12 cellular contexts compared by ENCODE assay signal in the genomic region with DNA sequence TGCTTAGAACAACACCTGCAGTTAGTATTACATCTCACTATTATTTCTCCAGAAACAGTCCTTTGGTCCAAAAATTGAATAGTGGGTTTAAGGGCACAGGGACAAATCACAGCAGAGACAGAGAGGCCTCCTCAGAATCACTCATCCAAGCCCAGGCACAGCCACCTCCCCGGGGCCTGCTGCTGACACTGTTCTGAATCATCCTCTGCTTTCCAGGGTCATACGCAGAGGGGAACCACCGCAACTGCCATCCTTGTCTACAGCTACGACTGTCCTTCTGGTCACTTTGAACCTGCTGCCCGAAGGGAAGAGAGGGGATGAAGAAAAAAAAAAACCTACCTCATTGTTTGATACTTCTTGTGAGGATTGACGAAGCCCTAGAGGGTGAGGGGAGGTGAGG. TPM values are rescaled to one million over a fixed set of nuclear protein-coding genes. Genes with fewer than 3 reads are reported as not detected.
A peak's percentile ranks its signal among the peaks of the same experiment; 100 is the strongest.
DNase-seq lines count a peak whose midpoint lies in the region; TF ChIP-seq lines count a peak whose summit lies in the region.
"Had no signal": no experiment of that assay in that cellular context is flagged by ENCODE, and none has a peak within 500 bp of the region (broad histone marks: within the 10 kb centered on the region; RNA-seq: fewer than 3 reads in every experiment).

No MANE protein-coding gene starts in this region.

- no peak overlapping the region for H3K9ac ChIP-seq in trophoblast cell (ENCODE audit: low read length)

- H2AK5ac ChIP-seq in trophoblast cell (ENCODE audit: low read length) = no peak overlapping the region

- H3K23ac ChIP-seq in trophoblast cell (ENCODE audit: low read length) = no peak overlapping the region

- H2BK5ac ChIP-seq in trophoblast cell (ENCODE audit: low read depth, low read length, poor library complexity) = no peak overlapping the region

- no peaks in the 10 kb centered on the region for H3K27me3 ChIP-seq in thymus (ENCODE audit: control insufficient read depth, insufficient read depth)
- H3K27me3 ChIP-seq in trophoblast cell (ENCODE audit: insufficient read depth, low read length) = no peaks in the 10 kb centered on the region
- H3K27me3 ChIP-seq: heart left ventricle, uterus had no signal

- no peak overlapping the region for H4K91ac ChIP-seq in trophoblast cell (ENCODE audit: low read depth, low read length)

- no peak overlapping the region for H2AFZ ChIP-seq in trophoblast cell (ENCODE audit: insufficient read depth, low read length, poor library complexity)

- no peaks in the 10 kb centered on the region for H3K9me3 ChIP-seq in thymus (ENCODE audit: control insufficient read depth)
- no peaks in the 10 kb centered on the region for H3K9me3 ChIP-seq in trophoblast cell (ENCODE audit: insufficient read depth, low read depth, low read length)
- H3K9me3 ChIP-seq: heart left ventricle, uterus had no signal

- H3K4me3 ChIP-seq in thymus (ENCODE audit: low read length) (no peak overlapping the region), trophoblast cell (ENCODE audit: low read depth, low read length) (no peak overlapping the region)
- H3K4me3 ChIP-seq: heart left ventricle, uterus had no signal

- CTCF ChIA-PET in RWPE1 (lab: Yijun Ruan, JAX) = no interaction called here

- H3K4me2 ChIP-seq in trophoblast cell (ENCODE audit: low read length) = no peak overlapping the region

- H3K18ac ChIP-seq in trophoblast cell (ENCODE audit: low read length) = no peak overlapping the region

- H3K4ac ChIP-seq in trophoblast cell (ENCODE audit: low read depth, low read length) = no peak overlapping the region

- POLR2A ChIA-PET in RWPE1 (lab: Yijun Ruan, JAX; ENCODE audit: low non-redundant PET) = no interaction called here

- no peak overlapping the region for H4K8ac ChIP-seq in trophoblast cell (ENCODE audit: low read depth, low read length)

- TF ChIP-seq CTCF in RWPE1 (conservative IDR thresholded peaks at IDR 0.05; ENCODE audit: low read depth) = no peak

- WGBS in thymus = 97% methylated on average over 6 of the region's 6 CpGs
- no CpG with 5 or more reads among the region's 6 CpGs for WGBS in trophoblast cell (ENCODE audit: extremely low coverage, insufficient coverage, insufficient read length)

- no peaks in the 10 kb centered on the region for H3K36me3 ChIP-seq in thymus (ENCODE audit: control insufficient read depth, insufficient read depth)
- no peaks in the 10 kb centered on the region for H3K36me3 ChIP-seq in trophoblast cell (ENCODE audit: control insufficient read depth in 1 of 2, insufficient read depth in 2 of 2, low read length in 2 of 2)
- H3K36me3 ChIP-seq: heart left ventricle, uterus had no signal

- H3K27ac ChIP-seq in RWPE1 = no peak overlapping the region
- H3K27ac ChIP-seq in thymus (ENCODE audit: low read depth) = peak overlapping the region; percentile 5
- H3K27ac ChIP-seq in trophoblast cell (ENCODE audit: low read depth, low read length) = no peak overlapping the region
- H3K27ac ChIP-seq: heart left ventricle, uterus had no signal

- no peak overlapping the region for H2BK120ac ChIP-seq in trophoblast cell (ENCODE audit: insufficient read depth, low read length, poor library complexity)

- DNase-seq in stimulated activated CD4-positive, alpha-beta T cell treated with anti-CD3 and anti-CD28 coated beads, Interleukin-15, amount 100 ng/mL, for 24 hours = peak; percentile 40
- DNase-seq in stimulated activated CD4-positive, alpha-beta T cell treated with anti-CD3 and anti-CD28 coated beads, Interleukin-2, amount 100 ng/mL, for 48 hours = no peak
- DNase-seq in RWPE1 (ENCODE audit: low spot score) = peak; percentile 46
- DNase-seq in glomerular visceral epithelial cell (ENCODE audit: extremely low spot score) = peak; percentile 71
- no peak for DNase-seq in C1 segment of cervical spinal cord (lab: John Stamatoyannopoulos, UW)
- no peak for DNase-seq in trophoblast cell
- no peak for DNase-seq in activated effector memory CD4-positive, alpha-beta T cell treated with Interleukin-2 at 50 U/mL for 16 hours
- DNase-seq: heart left ventricle, NCI-H1436 treated with DMSO at 0.1 percent for 48 hours, NCI-H510A, uterus had no signal

- H3K79me2 ChIP-seq in trophoblast cell (ENCODE audit: control insufficient read depth, insufficient read depth, low read length, poor library complexity) = no peaks in the 10 kb centered on the region

- H3K14ac ChIP-seq in trophoblast cell (ENCODE audit: low read length) = no peak overlapping the region

- H3K4me1 ChIP-seq in thymus (ENCODE audit: control insufficient read depth, insufficient read depth, low read length) = peaks cover 18% of the 10 kb centered on the region
- H3K4me1 ChIP-seq in trophoblast cell (ENCODE audit: control insufficient read depth in 1 of 2, insufficient read depth in 2 of 2, low read length in 2 of 2) = no peaks in the 10 kb centered on the region
- H3K4me1 ChIP-seq: uterus had no signal

- H2BK12ac ChIP-seq in trophoblast cell (ENCODE audit: low read length) = no peak overlapping the region

- no peak overlapping the region for H4K12ac ChIP-seq in trophoblast cell (ENCODE audit: low read depth, low read length)

- H3K79me1 ChIP-seq in trophoblast cell (ENCODE audit: low read length) = no peaks in the 10 kb centered on the region

RNA-seq across cellular contexts. Expression of gene MAN2A1, which starts 35.3 kb away (rescaled TPM):
- polyA plus RNA-seq in thymus = 22.2 TPM
- polyA plus RNA-seq in trophoblast cell (2013) = 61.9 and 66.5 TPM in 2 replicates

Comparison
In these comparisons a context has a peak if more than half of its experiments do, and no peak if none do; other contexts are left out.
1. DNase-seq: peak in stimulated activated CD4-positive, alpha-beta T cell treated with anti-CD3 and anti-CD28 coated beads, Interleukin-15, amount 100 ng/mL, for 24 hours (single experiment), RWPE1 (single experiment) and glomerular visceral epithelial cell (single experiment); none in stimulated activated CD4-positive, alpha-beta T cell treated with anti-CD3 and anti-CD28 coated beads, Interleukin-2, amount 100 ng/mL, for 48 hours (0 of 2), C1 segment of cervical spinal cord (0 of 14), trophoblast cell (0 of 2) and activated effector memory CD4-positive, alpha-beta T cell treated with Interleukin-2 at 50 U/mL for 16 hours (single experiment).